23 cellular contexts compared by ENCODE assay signal in the genomic region with DNA sequence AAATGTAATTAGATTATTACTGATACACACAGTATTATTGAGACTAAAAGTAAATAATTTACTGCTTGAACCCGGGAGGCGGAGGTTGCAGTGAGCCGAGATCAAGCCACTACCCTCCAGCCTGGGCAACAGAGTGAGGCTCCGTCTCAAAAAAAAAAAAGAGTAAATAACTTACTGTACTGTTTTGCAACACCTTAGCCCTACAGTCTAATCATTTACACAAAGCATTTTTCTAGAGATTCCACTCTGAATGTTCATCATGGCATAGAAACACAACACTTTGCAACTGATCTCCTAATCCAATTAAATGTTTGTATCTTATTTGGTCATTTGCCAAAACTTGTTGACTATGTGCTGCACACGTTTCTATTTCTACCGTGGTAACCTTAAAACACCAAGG.
DNase-seq lines count a peak whose midpoint lies in the region; ATAC-seq and TF ChIP-seq lines count a peak whose summit lies in the region.
"Had no signal": no experiment of that assay in that cellular context is flagged by ENCODE, and none has a peak within 500 bp of the region (broad histone marks: within the 10 kb centered on the region; RNA-seq: fewer than 3 reads in every experiment).

No MANE protein-coding gene starts in this region.

- POLR2A ChIA-PET in WTC11 (lab: Charles Lee), result no interaction called here

- DNase-seq in activated naive CD8-positive, alpha-beta T cell treated with anti-CD3 and anti-CD28 coated beads, Interleukin-2, amount 50 U/mL, for 24 hours, result no peak
- DNase-seq in WTC11 (ENCODE audit: low spot score) (no peak), testis (no peak), NOMO-1 (lab: John Stamatoyannopoulos, UW; ENCODE audit: unreplicated experiment in 2 of 2) (no peak)
- DNase-seq: ACHN; activated CD4-positive, alpha-beta T cell treated with anti-CD3 and anti-CD28 coated beads, Interleukin-2, amount 50 U/mL, for 4 hours; activated naive CD4-positive, alpha-beta T cell; activated T-cell treated with anti-CD3 and anti-CD28 coated beads for 4 hours; cerebellar nuclear complex; effector CD4-positive, alpha-beta T cell; IMR-90; MM.1S; natural killer cell; NCI-H187; NCI-H510A; SHP77 treated with DMSO at 0.1 percent for 48 hours; stimulated activated naive CD8-positive, alpha-beta T cell treated with anti-CD3 and anti-CD28 coated beads, Interleukin-15, amount 100 ng/mL, for 72 hours had no signal

- TF ChIP-seq CTCF in WTC11 (IDR thresholded peaks at IDR 0.05), result no peak
- TF ChIP-seq CTCF in testis (IDR thresholded peaks at IDR 0.05), result no peak

- H3K27ac ChIP-seq in testis, result peak overlapping the region; percentile 85 to 92
- H3K27ac ChIP-seq: ascending aorta had no signal

- CTCF ChIA-PET in WTC11 (lab: Charles Lee), result interaction anchor here (1.8 to 2.5 kb wide), 4 partner anchors 9 to 193 kb away, joined by 5 to 39 read pairs (median 24); no protein-coding TSS in a partner anchor

- peak overlapping the region; percentile 68 for H3K4me3 ChIP-seq in iPS-18c (ENCODE audit: insufficient read depth, low read depth, low read length)
- peak overlapping the region in 1 of 2 donors; percentile 74 for H3K4me3 ChIP-seq in testis
- H3K4me3 ChIP-seq: GM12878 had no signal

- intact Hi-C loops in testis (cut with DNase I; ENCODE audit: low total_unique reads), result no loop called here

- H3K4me1 ChIP-seq in testis, result no peaks in the 10 kb centered on the region
- H3K4me1 ChIP-seq: ascending aorta had no signal

- no peak for TF ChIP-seq POLR2A in testis (IDR thresholded peaks at IDR 0.05)

- peaks cover 5% of the 10 kb centered on the region for H3K36me3 Mint-ChIP-seq in activated naive CD8-positive, alpha-beta T cell
- no peaks in the 10 kb centered on the region for H3K36me3 Mint-ChIP-seq in activated naive CD8-positive, alpha-beta T cell treated with anti-CD3 and anti-CD28 coated beads, Interleukin-2, amount 50 U/mL, for 24 hours (ENCODE audit: low read depth)
- peaks cover 19% of the 10 kb centered on the region for H3K36me3 Mint-ChIP-seq in WTC11
- H3K36me3 Mint-ChIP-seq: natural killer cell had no signal

- H3K4me1 Mint-ChIP-seq in activated naive CD8-positive, alpha-beta T cell (ENCODE audit: low read depth), result peaks cover 11% of the 10 kb centered on the region
- peaks cover 7% of the 10 kb centered on the region for H3K4me1 Mint-ChIP-seq in activated naive CD8-positive, alpha-beta T cell treated with anti-CD3 and anti-CD28 coated beads, Interleukin-2, amount 50 U/mL, for 24 hours
- H3K4me1 Mint-ChIP-seq in WTC11, result peaks cover 37% of the 10 kb centered on the region

- no peaks in the 10 kb centered on the region for H3K27me3 ChIP-seq in testis
- H3K27me3 ChIP-seq: ascending aorta had no signal

- 46 to 50% methylated on average over 6 of the region's 6 CpGs for WGBS in testis, 2 donors

- ATAC-seq in activated naive CD8-positive, alpha-beta T cell treated with anti-CD3 and anti-CD28 coated beads, Interleukin-2, amount 50 U/mL, for 24 hours, result no peak
- ATAC-seq in WTC11, result no peak
- no peak for ATAC-seq in GM21390 (IDR thresholded peaks at IDR 0.05; ENCODE audit: unreplicated experiment)
- no peak for ATAC-seq in HG02938 (IDR thresholded peaks at IDR 0.05; ENCODE audit: unreplicated experiment)

- peak overlapping the region; percentile 75 for H3K4me3 Mint-ChIP-seq in activated naive CD8-positive, alpha-beta T cell
- no peak overlapping the region for H3K4me3 Mint-ChIP-seq in activated naive CD8-positive, alpha-beta T cell treated with anti-CD3 and anti-CD28 coated beads, Interleukin-2, amount 50 U/mL, for 24 hours
- H3K4me3 Mint-ChIP-seq in WTC11, result peak overlapping the region; percentile 79
- H3K4me3 Mint-ChIP-seq: natural killer cell had no signal

- H3K27ac Mint-ChIP-seq in activated naive CD8-positive, alpha-beta T cell, result no peak overlapping the region
- H3K27ac Mint-ChIP-seq in activated naive CD8-positive, alpha-beta T cell treated with anti-CD3 and anti-CD28 coated beads, Interleukin-2, amount 50 U/mL, for 24 hours, result no peak overlapping the region
- H3K27ac Mint-ChIP-seq in WTC11, result no peak overlapping the region
- H3K27ac Mint-ChIP-seq: natural killer cell; stimulated activated naive CD8-positive, alpha-beta T cell treated with anti-CD3 and anti-CD28 coated beads, Interleukin-15, amount 100 ng/mL, for 72 hours had no signal

- peaks cover 14% of the 10 kb centered on the region for H3K27me3 Mint-ChIP-seq in activated naive CD8-positive, alpha-beta T cell
- H3K27me3 Mint-ChIP-seq in activated naive CD8-positive, alpha-beta T cell treated with anti-CD3 and anti-CD28 coated beads, Interleukin-2, amount 50 U/mL, for 24 hours, result peaks cover 19% of the 10 kb centered on the region
- H3K27me3 Mint-ChIP-seq in WTC11 (ENCODE audit: low read depth), result no peaks in the 10 kb centered on the region

- no peaks in the 10 kb centered on the region for H3K36me3 ChIP-seq in testis (ENCODE audit: low read depth, missing control alignments)
- H3K36me3 ChIP-seq: ascending aorta had no signal

- peaks cover 2% of the 10 kb centered on the region for H3K9me3 ChIP-seq in iPS-18c (ENCODE audit: control insufficient read depth, insufficient read depth, low read length)
- H3K9me3 ChIP-seq in testis, result no peaks in the 10 kb centered on the region
- H3K9me3 ChIP-seq: ascending aorta had no signal

- no peaks in the 10 kb centered on the region for H3K9me3 Mint-ChIP-seq in activated naive CD8-positive, alpha-beta T cell (ENCODE audit: low read depth)
- no peaks in the 10 kb centered on the region for H3K9me3 Mint-ChIP-seq in activated naive CD8-positive, alpha-beta T cell treated with anti-CD3 and anti-CD28 coated beads, Interleukin-2, amount 50 U/mL, for 24 hours
- H3K9me3 Mint-ChIP-seq in WTC11, result peaks cover 10% of the 10 kb centered on the region
- H3K9me3 Mint-ChIP-seq: natural killer cell; stimulated activated naive CD8-positive, alpha-beta T cell treated with anti-CD3 and anti-CD28 coated beads, Interleukin-15, amount 100 ng/mL, for 72 hours had no signal

TF ChIP-seq in WTC11, 78 proteins besides CTCF, POLR2A, EP300 and RAD21 (continues in another document):
- TF ChIP-seq GRHL2 (CRISPR knock-in tag; IDR thresholded peaks at IDR 0.05; ENCODE audit: insufficient replicate concordance, severe bottlenecking) (no peak), NFYB (CRISPR knock-in tag; conservative IDR thresholded peaks at IDR 0.05; ENCODE audit: low read depth) (no peak), RELA (CRISPR knock-in tag; IDR thresholded peaks at IDR 0.05; ENCODE audit: borderline replicate concordance) (no peak), ZNF396 (CRISPR knock-in tag; IDR thresholded peaks at IDR 0.05; ENCODE audit: borderline replicate concordance) (no peak), ZNF263 (CRISPR knock-in tag; IDR thresholded peaks at IDR 0.05; ENCODE audit: low read depth) (no peak), FOXJ3 (CRISPR knock-in tag; IDR thresholded peaks at IDR 0.05; ENCODE audit: borderline replicate concordance) (no peak), ZNF671 (CRISPR knock-in tag; IDR thresholded peaks at IDR 0.05) (no peak)
- TF ChIP-seq, protein P1, sequence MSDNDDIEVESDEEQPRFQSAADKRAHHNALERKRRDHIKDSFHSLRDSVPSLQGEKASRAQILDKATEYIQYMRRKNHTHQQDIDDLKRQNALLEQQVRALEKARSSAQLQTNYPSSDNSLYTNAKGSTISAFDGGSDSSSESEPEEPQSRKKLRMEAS (CRISPR knock-in tag; IDR thresholded peaks at IDR 0.05), result no peak
- TF ChIP-seq, protein P2, sequence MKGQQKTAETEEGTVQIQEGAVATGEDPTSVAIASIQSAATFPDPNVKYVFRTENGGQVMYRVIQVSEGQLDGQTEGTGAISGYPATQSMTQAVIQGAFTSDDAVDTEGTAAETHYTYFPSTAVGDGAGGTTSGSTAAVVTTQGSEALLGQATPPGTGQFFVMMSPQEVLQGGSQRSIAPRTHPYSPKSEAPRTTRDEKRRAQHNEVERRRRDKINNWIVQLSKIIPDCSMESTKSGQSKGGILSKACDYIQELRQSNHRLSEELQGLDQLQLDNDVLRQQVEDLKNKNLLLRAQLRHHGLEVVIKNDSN (CRISPR knock-in tag; IDR thresholded peaks at IDR 0.05), result no peak
- TF ChIP-seq, protein P3, sequence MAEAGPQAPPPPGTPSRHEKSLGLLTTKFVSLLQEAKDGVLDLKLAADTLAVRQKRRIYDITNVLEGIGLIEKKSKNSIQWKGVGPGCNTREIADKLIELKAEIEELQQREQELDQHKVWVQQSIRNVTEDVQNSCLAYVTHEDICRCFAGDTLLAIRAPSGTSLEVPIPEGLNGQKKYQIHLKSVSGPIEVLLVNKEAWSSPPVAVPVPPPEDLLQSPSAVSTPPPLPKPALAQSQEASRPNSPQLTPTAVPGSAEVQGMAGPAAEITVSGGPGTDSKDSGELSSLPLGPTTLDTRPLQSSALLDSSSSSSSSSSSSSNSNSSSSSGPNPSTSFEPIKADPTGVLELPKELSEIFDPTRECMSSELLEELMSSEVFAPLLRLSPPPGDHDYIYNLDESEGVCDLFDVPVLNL (CRISPR knock-in tag; IDR thresholded peaks at IDR 0.05; ENCODE audit: borderline replicate concordance, low read depth), result no peak
- TF ChIP-seq, protein P4, sequence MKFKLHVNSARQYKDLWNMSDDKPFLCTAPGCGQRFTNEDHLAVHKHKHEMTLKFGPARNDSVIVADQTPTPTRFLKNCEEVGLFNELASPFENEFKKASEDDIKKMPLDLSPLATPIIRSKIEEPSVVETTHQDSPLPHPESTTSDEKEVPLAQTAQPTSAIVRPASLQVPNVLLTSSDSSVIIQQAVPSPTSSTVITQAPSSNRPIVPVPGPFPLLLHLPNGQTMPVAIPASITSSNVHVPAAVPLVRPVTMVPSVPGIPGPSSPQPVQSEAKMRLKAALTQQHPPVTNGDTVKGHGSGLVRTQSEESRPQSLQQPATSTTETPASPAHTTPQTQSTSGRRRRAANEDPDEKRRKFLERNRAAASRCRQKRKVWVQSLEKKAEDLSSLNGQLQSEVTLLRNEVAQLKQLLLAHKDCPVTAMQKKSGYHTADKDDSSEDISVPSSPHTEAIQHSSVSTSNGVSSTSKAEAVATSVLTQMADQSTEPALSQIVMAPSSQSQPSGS (CRISPR knock-in tag; IDR thresholded peaks at IDR 0.05; ENCODE audit: borderline replicate concordance, low read depth), result no peak
